Comparison of ENCODE assay signal across 17 cellular contexts in the genomic region with DNA sequence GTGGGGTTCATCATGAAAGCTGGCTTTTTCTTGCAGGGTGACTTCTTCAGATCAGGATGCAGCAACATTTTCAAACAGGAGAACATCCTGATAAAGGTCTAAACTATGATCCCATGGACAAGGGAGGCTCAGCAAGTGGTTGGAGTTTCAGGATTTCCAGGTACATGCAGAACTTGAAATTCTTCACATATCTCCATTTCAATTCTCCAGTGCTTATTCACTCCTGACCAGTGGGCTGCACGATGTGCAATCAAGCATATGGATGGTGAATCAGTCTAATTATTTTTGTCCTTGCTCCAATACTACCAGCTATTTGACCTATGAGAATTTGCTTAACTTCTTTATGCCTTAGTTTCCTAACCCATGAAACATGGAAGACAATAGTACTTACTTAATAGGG.
"Had no signal": no experiment of that assay in that cellular context is flagged by ENCODE, and none has a peak within 500 bp of the region (broad histone marks: within the 10 kb centered on the region; RNA-seq: fewer than 3 reads in every experiment).

No MANE protein-coding gene starts in this region.

- DNase-seq: activated CD4-positive, CD25-positive, alpha-beta regulatory T cell treated with anti-CD3 and anti-CD28 coated beads, Interleukin-2, amount 50 U/mL, for 72 hours; activated naive CD4-positive, alpha-beta T cell; activated T-cell treated with anti-CD3 and anti-CD28 coated beads for 4 hours; aorta; dorsolateral prefrontal cortex; hypothalamus; nucleus accumbens; posterior cingulate gyrus; stimulated activated CD4-positive, alpha-beta T cell treated with anti-CD3 and anti-CD28 coated beads, Interleukin-4, amount 100 ng/mL, for 4 hours; stimulated activated CD8-positive, alpha-beta memory T cell treated with anti-CD3 and anti-CD28 coated beads, Interleukin-4, amount 100 ng/mL, for 48 hours; T-helper 1 cell; T1000; upper lobe of left lung had no signal

- ATAC-seq: esophagus mucosa had no signal

- H3K4me3 ChIP-seq: dorsolateral prefrontal cortex, right atrium auricular region, skin epidermis, suprapubic skin, upper lobe of left lung had no signal
